30 cellular contexts compared by ENCODE assay signal in genomic region chr2:49029406-49029805, GRCh38.
"Had no signal": no experiment of that assay in that cellular context is flagged by ENCODE, and none has a peak within 500 bp of the region (broad histone marks: within the 10 kb centered on the region; RNA-seq: fewer than 3 reads in every experiment).

No MANE protein-coding gene starts in this region.

- H3K4me3 ChIP-seq: ascending aorta, body of pancreas, breast epithelium, SJCRH30 had no signal

- H3K4me1 ChIP-seq: ascending aorta, body of pancreas, breast epithelium, SJCRH30 had no signal

- H3K27ac Mint-ChIP-seq: activated CD4-positive, alpha-beta T cell treated with anti-CD3 and anti-CD28 coated beads, Interleukin-2, amount 10 ng/mL, durations not matched to agents 24 days and 14 days; activated CD8-positive, alpha-beta T cell treated with anti-CD3 and anti-CD28 coated beads for 36 hours; activated naive CD8-positive, alpha-beta T cell treated with anti-CD3 and anti-CD28 coated beads for 36 hours; activated T-cell treated with anti-CD3 and anti-CD28 coated beads, Interleukin-2, amount 50 U/mL, for 72 hours; activated T-helper 17 cell treated with anti-CD3 and anti-CD28 coated beads, Interleukin-2, amount 50 U/mL, for 72 hours; T-helper 1 cell treated with Interleukin-12 subunit alpha and Interleukin-12 subunit beta and Interleukin-4 antibody, amounts not matched to agents 30 μg/mL and 1 μg/mL, for 36 hours; T-helper 2 cell treated with Interferon-gamma antibody and Interleukin-4, amounts not matched to agents 5 μg/mL and 100 μg/mL, for 36 hours had no signal

- H3K27ac ChIP-seq: ascending aorta, body of pancreas, breast epithelium, SJCRH30 had no signal

- H3K9ac ChIP-seq: SK-N-SH had no signal

- H3K27me3 Mint-ChIP-seq: activated CD4-positive, alpha-beta T cell treated with anti-CD3 and anti-CD28 coated beads, Interleukin-2, amount 10 ng/mL, durations not matched to agents 24 days and 14 days; activated CD8-positive, alpha-beta T cell treated with anti-CD3 and anti-CD28 coated beads for 36 hours; activated naive CD8-positive, alpha-beta T cell treated with anti-CD3 and anti-CD28 coated beads for 36 hours had no signal

- H3K9me3 ChIP-seq: ascending aorta, body of pancreas, breast epithelium, SJCRH30, SK-N-SH had no signal

- FAIRE-seq: TTC549 had no signal

- H3K4me3 Mint-ChIP-seq: activated CD4-positive, alpha-beta T cell treated with anti-CD3 and anti-CD28 coated beads, Interleukin-2, amount 10 ng/mL, durations not matched to agents 24 days and 14 days; activated CD8-positive, alpha-beta T cell treated with anti-CD3 and anti-CD28 coated beads for 36 hours; activated naive CD8-positive, alpha-beta T cell treated with anti-CD3 and anti-CD28 coated beads for 36 hours; activated T-cell treated with anti-CD3 and anti-CD28 coated beads, Interleukin-2, amount 50 U/mL, for 72 hours; activated T-helper 17 cell treated with anti-CD3 and anti-CD28 coated beads, Interleukin-2, amount 50 U/mL, for 72 hours; T-helper 1 cell treated with Interleukin-12 subunit alpha and Interleukin-12 subunit beta and Interleukin-4 antibody, amounts not matched to agents 30 μg/mL and 1 μg/mL, for 36 hours; T-helper 2 cell treated with Interferon-gamma antibody and Interleukin-4, amounts not matched to agents 5 μg/mL and 100 μg/mL, for 36 hours had no signal

- H3K36me3 Mint-ChIP-seq: activated naive CD8-positive, alpha-beta T cell treated with anti-CD3 and anti-CD28 coated beads for 36 hours had no signal

- H3K9me3 Mint-ChIP-seq: activated CD4-positive, alpha-beta T cell treated with anti-CD3 and anti-CD28 coated beads, Interleukin-2, amount 10 ng/mL, durations not matched to agents 24 days and 14 days; activated CD8-positive, alpha-beta T cell treated with anti-CD3 and anti-CD28 coated beads for 36 hours; activated naive CD8-positive, alpha-beta T cell treated with anti-CD3 and anti-CD28 coated beads for 36 hours; activated T-cell treated with anti-CD3 and anti-CD28 coated beads, Interleukin-2, amount 50 U/mL, for 72 hours; activated T-helper 17 cell treated with anti-CD3 and anti-CD28 coated beads, Interleukin-2, amount 50 U/mL, for 72 hours; T-helper 1 cell treated with Interleukin-12 subunit alpha and Interleukin-12 subunit beta and Interleukin-4 antibody, amounts not matched to agents 30 μg/mL and 1 μg/mL, for 36 hours; T-helper 2 cell treated with Interferon-gamma antibody and Interleukin-4, amounts not matched to agents 5 μg/mL and 100 μg/mL, for 36 hours had no signal

- H3K27me3 ChIP-seq: ascending aorta, body of pancreas, breast epithelium, SJCRH30 had no signal

- H3K4me1 Mint-ChIP-seq: activated CD4-positive, alpha-beta T cell treated with anti-CD3 and anti-CD28 coated beads, Interleukin-2, amount 10 ng/mL, durations not matched to agents 24 days and 14 days; activated naive CD8-positive, alpha-beta T cell treated with anti-CD3 and anti-CD28 coated beads for 36 hours; activated T-helper 17 cell treated with anti-CD3 and anti-CD28 coated beads, Interleukin-2, amount 50 U/mL, for 72 hours had no signal

- H3K36me3 ChIP-seq: ascending aorta, breast epithelium, SJCRH30 had no signal

- DNase-seq: activated CD4-positive, alpha-beta T cell treated with anti-CD3 and anti-CD28 coated beads, Interleukin-2, amount 10 ng/mL, durations not matched to agents 24 days and 14 days; activated CD4-positive, alpha-beta T cell treated with anti-CD3 and anti-CD28 coated beads, Interleukin-2, amount 50 U/mL, for 4 hours; activated CD8-positive, alpha-beta T cell treated with anti-CD3 and anti-CD28 coated beads for 36 hours; activated effector memory CD4-positive, alpha-beta T cell treated with anti-CD3 and anti-CD28 coated beads, Interleukin-2, amount 50 U/mL, for 16 hours; activated naive CD4-positive, alpha-beta T cell; activated naive CD4-positive, alpha-beta T cell treated with anti-CD3 and anti-CD28 coated beads, Interleukin-2, amount 50 U/mL, for 16 hours; activated naive CD8-positive, alpha-beta T cell treated with anti-CD3 and anti-CD28 coated beads for 36 hours; activated T-cell treated with anti-CD3 and anti-CD28 coated beads, Interleukin-2, amount 50 U/mL, for 1 hour; activated T-cell treated with anti-CD3 and anti-CD28 coated beads, Interleukin-2, amount 50 U/mL, for 72 hours; amygdala; body of pancreas; Karpas-422; KBM-7; NCI-H1105; NCI-H1417 treated with DMSO at 0.1 percent for 48 hours; NCI-H2029; NCI-H2171 treated with DMSO at 0.1 percent for 48 hours; NCI-H446; NCI-H510A treated with DMSO at 0.1 percent for 48 hours; NCI-H526 treated with DMSO at 0.1 percent for 48 hours; NCI-H82; SHP77; SJCRH30; SK-N-SH had no signal

- H3K4me2 ChIP-seq: SK-N-SH had no signal
